ENCODE assay signal across 10 cellular contexts in the genomic region with DNA sequence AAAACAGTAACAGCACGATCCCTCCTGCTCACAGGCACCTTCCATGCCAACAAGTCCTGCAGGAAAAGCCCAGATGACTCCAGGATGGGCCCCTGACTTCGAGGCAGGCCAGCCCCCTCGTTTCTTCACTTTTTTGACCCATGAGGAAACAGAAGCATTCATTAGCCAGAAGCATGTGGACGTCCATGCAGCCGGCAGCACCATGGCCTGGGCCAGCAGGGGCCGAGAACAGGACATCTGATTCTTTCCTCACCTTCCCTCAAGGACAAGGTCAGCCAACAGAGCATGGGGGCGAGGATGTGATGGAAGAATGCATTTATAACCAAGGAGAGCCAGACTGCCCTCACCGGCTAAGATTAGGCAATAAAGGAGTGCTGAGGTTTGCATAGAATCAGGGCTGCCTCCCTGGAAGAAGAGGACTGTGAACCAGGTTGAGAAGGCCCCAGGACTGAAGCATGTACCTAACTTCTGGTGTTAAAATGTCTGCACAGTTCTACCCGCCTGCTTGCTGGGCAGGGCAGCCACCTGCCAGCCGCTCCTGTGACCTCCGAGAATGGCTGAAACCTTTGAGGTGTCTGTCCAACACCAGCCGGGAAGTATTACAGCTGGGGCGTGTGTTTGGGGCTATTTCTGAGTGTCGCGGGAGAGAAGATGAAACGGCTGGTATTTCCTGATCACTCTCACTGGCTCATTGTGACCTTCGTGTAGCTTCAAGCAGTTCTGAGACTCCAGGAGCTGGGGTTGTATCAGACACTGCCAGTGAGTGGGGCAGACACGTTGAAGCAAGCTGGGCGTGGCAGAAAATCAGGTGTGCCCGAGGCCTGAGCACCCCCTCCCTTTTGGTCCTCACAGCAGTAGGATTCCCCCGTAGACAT.
DNase-seq lines count a peak whose midpoint lies in the region; ATAC-seq, FAIRE-seq and TF ChIP-seq lines count a peak whose summit lies in the region.
"Had no signal": no experiment of that assay in that cellular context is flagged by ENCODE, and none has a peak within 500 bp of the region (broad histone marks: within the 10 kb centered on the region; RNA-seq: fewer than 3 reads in every experiment).

No MANE protein-coding gene starts in this region.

- POLR2A ChIA-PET in activated CD4-positive, alpha-beta memory T cell treated with anti-CD3 and anti-CD28 coated beads for 36 hours (lab: Charles Lee) = no interaction called here

- peaks cover 27% of the 10 kb centered on the region for H3K4me1 Mint-ChIP-seq in glutamatergic neuron (ENCODE audit: low read depth, unreplicated experiment)
- peaks cover 32% of the 10 kb centered on the region for H3K4me1 Mint-ChIP-seq in nephron progenitor cell
- H3K4me1 Mint-ChIP-seq in activated CD4-positive, alpha-beta memory T cell treated with anti-CD3 and anti-CD28 coated beads for 36 hours (ENCODE audit: low read depth) = peaks cover 10% of the 10 kb centered on the region

- no peak for FAIRE-seq in GM12892 (lab: Jason Lieb, UNC)
- FAIRE-seq: colon had no signal

- peaks cover 16% of the 10 kb centered on the region for H3K27me3 Mint-ChIP-seq in glutamatergic neuron (ENCODE audit: unreplicated experiment)
- peaks cover 36% of the 10 kb centered on the region for H3K27me3 Mint-ChIP-seq in nephron progenitor cell (ENCODE audit: low read depth, poor library complexity)
- no peaks in the 10 kb centered on the region for H3K27me3 Mint-ChIP-seq in activated CD4-positive, alpha-beta memory T cell treated with anti-CD3 and anti-CD28 coated beads for 36 hours

- ATAC-seq in Right ventricle myocardium inferior (peak; percentile 27), GM18511 (IDR thresholded peaks at IDR 0.05; ENCODE audit: unreplicated experiment) (no peak), HG03457 (IDR thresholded peaks at IDR 0.05; ENCODE audit: unreplicated experiment) (no peak)

- H3K9me3 Mint-ChIP-seq in glutamatergic neuron (ENCODE audit: unreplicated experiment) = peaks cover 14% of the 10 kb centered on the region
- H3K9me3 Mint-ChIP-seq in nephron progenitor cell = no peaks in the 10 kb centered on the region
- no peaks in the 10 kb centered on the region for H3K9me3 Mint-ChIP-seq in activated CD4-positive, alpha-beta memory T cell treated with anti-CD3 and anti-CD28 coated beads for 36 hours

- H3K27ac Mint-ChIP-seq in glutamatergic neuron (ENCODE audit: unreplicated experiment) = peak overlapping the region; percentile 98
- H3K27ac Mint-ChIP-seq in nephron progenitor cell = no peak overlapping the region
- H3K27ac Mint-ChIP-seq in activated CD4-positive, alpha-beta memory T cell treated with anti-CD3 and anti-CD28 coated beads for 36 hours = no peak overlapping the region

- TF ChIP-seq CTCF in glutamatergic neuron (IDR thresholded peaks at IDR 0.05; ENCODE audit: partially characterized antibody, unreplicated experiment) (no peak), nephron progenitor cell (IDR thresholded peaks at IDR 0.05) (no peak)

- H3K4me3 Mint-ChIP-seq in glutamatergic neuron (ENCODE audit: unreplicated experiment) (peak overlapping the region; percentile 74), nephron progenitor cell (peak overlapping the region; percentile 22)
- H3K4me3 Mint-ChIP-seq in activated CD4-positive, alpha-beta memory T cell treated with anti-CD3 and anti-CD28 coated beads for 36 hours = no peak overlapping the region

- CTCF ChIA-PET in activated CD4-positive, alpha-beta memory T cell treated with anti-CD3 and anti-CD28 coated beads for 36 hours (lab: Charles Lee) = no interaction called here

- H3K36me3 Mint-ChIP-seq in glutamatergic neuron (ENCODE audit: unreplicated experiment) (no peaks in the 10 kb centered on the region), nephron progenitor cell (ENCODE audit: low read depth) (no peaks in the 10 kb centered on the region)
- H3K36me3 Mint-ChIP-seq in activated CD4-positive, alpha-beta memory T cell treated with anti-CD3 and anti-CD28 coated beads for 36 hours = no peaks in the 10 kb centered on the region
- H3K36me3 Mint-ChIP-seq: naive thymus-derived CD4-positive, alpha-beta T cell had no signal

- DNase-seq in Right ventricle myocardium inferior (ENCODE audit: missing footprints) = no peak
- no peak for DNase-seq in cardiac septum (ENCODE audit: low spot score)
- peak; percentile 23 for DNase-seq in glutamatergic neuron
- no peak for DNase-seq in nephron progenitor cell
- no peak for DNase-seq in GM12892 (ENCODE audit: insufficient read length)
- DNase-seq in activated CD4-positive, alpha-beta memory T cell treated with anti-CD3 and anti-CD28 coated beads for 36 hours = no peak
- DNase-seq: naive thymus-derived CD4-positive, alpha-beta T cell had no signal

- intact Hi-C loops in Right ventricle myocardium inferior (cut with DNase I) = no loop called here
- intact Hi-C loops in cardiac septum (cut with DNase I) = loop anchor here (2.0 kb wide), 1 partner anchor 34 kb away; no protein-coding TSS in a partner anchor
- intact Hi-C loops in activated CD4-positive, alpha-beta memory T cell treated with anti-CD3 and anti-CD28 coated beads for 36 hours (cut with micrococcal nuclease) = no loop called here

- TF ChIP-seq POLR2A in GM12892 (IDR thresholded peaks at IDR 0.05; ENCODE audit: low read depth, low read length) = no peak
